In the genomic region with DNA sequence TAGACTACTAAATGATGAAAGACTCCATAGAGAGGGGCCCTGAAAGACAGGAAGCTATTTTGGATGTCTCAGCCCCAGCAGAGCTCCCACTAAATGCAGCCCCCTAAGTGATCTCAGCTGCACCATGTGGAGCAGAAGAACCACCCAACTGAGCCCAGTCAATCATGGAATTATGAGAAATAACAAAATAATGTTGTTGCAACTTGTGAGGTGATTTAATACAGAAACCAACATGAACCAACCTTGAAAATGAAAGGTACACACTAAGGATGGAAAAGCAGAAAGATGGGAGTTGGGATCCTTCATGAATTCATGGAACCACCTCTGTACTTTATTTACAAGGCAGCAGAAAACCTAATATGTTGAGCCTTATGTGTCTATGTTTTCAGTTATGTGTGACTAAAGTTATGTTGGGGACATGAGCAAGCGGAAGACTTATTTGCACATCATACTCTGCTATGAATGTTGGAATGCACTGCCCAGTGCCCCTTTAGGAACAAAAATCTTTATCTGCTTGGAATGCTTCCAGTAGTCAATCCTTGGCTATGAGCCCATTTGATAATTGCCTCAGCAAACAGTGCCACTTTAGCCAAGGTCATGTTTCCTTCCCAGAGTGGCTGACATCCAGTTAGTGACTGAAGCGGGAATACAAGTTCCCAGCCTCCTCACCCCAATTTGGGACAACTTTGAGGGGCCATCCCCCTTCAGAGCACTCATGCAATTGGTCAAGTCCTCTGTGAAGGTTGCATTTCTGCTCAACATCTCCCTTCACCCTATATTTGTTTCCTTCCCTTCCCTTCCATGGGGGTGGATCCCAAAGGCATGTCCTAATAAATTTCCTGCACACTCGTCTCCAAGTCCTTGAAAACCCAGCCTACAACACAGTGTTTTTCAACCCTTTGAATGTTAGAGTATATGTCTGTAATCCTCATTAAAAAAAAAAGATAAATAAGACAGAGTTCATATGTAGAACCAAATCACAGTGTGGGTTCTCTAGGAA, we compare ENCODE assay signal across 1 cellular context.
TF ChIP-seq lines count a peak whose summit lies in the region.

No MANE protein-coding gene starts in this region.

TF ChIP-seq in HepG2, 621 proteins besides CTCF, POLR2A, EP300 and RAD21 (continued from another document and continues in another):
- TF ChIP-seq, protein P1, sequence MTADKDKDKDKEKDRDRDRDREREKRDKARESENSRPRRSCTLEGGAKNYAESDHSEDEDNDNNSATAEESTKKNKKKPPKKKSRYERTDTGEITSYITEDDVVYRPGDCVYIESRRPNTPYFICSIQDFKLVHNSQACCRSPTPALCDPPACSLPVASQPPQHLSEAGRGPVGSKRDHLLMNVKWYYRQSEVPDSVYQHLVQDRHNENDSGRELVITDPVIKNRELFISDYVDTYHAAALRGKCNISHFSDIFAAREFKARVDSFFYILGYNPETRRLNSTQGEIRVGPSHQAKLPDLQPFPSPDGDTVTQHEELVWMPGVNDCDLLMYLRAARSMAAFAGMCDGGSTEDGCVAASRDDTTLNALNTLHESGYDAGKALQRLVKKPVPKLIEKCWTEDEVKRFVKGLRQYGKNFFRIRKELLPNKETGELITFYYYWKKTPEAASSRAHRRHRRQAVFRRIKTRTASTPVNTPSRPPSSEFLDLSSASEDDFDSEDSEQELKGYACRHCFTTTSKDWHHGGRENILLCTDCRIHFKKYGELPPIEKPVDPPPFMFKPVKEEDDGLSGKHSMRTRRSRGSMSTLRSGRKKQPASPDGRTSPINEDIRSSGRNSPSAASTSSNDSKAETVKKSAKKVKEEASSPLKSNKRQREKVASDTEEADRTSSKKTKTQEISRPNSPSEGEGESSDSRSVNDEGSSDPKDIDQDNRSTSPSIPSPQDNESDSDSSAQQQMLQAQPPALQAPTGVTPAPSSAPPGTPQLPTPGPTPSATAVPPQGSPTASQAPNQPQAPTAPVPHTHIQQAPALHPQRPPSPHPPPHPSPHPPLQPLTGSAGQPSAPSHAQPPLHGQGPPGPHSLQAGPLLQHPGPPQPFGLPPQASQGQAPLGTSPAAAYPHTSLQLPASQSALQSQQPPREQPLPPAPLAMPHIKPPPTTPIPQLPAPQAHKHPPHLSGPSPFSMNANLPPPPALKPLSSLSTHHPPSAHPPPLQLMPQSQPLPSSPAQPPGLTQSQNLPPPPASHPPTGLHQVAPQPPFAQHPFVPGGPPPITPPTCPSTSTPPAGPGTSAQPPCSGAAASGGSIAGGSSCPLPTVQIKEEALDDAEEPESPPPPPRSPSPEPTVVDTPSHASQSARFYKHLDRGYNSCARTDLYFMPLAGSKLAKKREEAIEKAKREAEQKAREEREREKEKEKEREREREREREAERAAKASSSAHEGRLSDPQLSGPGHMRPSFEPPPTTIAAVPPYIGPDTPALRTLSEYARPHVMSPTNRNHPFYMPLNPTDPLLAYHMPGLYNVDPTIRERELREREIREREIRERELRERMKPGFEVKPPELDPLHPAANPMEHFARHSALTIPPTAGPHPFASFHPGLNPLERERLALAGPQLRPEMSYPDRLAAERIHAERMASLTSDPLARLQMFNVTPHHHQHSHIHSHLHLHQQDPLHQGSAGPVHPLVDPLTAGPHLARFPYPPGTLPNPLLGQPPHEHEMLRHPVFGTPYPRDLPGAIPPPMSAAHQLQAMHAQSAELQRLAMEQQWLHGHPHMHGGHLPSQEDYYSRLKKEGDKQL (CRISPR knock-in tag; IDR thresholded peaks at IDR 0.05; ENCODE audit: low read depth), result peak; percentile 84
- TF ChIP-seq, protein P2, sequence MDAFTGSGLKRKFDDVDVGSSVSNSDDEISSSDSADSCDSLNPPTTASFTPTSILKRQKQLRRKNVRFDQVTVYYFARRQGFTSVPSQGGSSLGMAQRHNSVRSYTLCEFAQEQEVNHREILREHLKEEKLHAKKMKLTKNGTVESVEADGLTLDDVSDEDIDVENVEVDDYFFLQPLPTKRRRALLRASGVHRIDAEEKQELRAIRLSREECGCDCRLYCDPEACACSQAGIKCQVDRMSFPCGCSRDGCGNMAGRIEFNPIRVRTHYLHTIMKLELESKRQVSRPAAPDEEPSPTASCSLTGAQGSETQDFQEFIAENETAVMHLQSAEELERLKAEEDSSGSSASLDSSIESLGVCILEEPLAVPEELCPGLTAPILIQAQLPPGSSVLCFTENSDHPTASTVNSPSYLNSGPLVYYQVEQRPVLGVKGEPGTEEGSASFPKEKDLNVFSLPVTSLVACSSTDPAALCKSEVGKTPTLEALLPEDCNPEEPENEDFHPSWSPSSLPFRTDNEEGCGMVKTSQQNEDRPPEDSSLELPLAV (CRISPR knock-in tag; conservative IDR thresholded peaks at IDR 0.05; ENCODE audit: low read depth), result no peak
- no peak for TF ChIP-seq TBP (CRISPR knock-in tag; IDR thresholded peaks at IDR 0.05)
- peak; percentile 47; the same call in 1 of the 2 replicates for TF ChIP-seq NFYB (CRISPR knock-in tag; IDR thresholded peaks at IDR 0.05)
- TF ChIP-seq SUZ12 (IDR thresholded peaks at IDR 0.05; ENCODE audit: low read depth, low read length), result no peak
- TF ChIP-seq, protein P3, sequence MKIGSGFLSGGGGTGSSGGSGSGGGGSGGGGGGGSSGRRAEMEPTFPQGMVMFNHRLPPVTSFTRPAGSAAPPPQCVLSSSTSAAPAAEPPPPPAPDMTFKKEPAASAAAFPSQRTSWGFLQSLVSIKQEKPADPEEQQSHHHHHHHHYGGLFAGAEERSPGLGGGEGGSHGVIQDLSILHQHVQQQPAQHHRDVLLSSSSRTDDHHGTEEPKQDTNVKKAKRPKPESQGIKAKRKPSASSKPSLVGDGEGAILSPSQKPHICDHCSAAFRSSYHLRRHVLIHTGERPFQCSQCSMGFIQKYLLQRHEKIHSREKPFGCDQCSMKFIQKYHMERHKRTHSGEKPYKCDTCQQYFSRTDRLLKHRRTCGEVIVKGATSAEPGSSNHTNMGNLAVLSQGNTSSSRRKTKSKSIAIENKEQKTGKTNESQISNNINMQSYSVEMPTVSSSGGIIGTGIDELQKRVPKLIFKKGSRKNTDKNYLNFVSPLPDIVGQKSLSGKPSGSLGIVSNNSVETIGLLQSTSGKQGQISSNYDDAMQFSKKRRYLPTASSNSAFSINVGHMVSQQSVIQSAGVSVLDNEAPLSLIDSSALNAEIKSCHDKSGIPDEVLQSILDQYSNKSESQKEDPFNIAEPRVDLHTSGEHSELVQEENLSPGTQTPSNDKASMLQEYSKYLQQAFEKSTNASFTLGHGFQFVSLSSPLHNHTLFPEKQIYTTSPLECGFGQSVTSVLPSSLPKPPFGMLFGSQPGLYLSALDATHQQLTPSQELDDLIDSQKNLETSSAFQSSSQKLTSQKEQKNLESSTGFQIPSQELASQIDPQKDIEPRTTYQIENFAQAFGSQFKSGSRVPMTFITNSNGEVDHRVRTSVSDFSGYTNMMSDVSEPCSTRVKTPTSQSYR (CRISPR knock-in tag; IDR thresholded peaks at IDR 0.05; ENCODE audit: borderline replicate concordance), result peak; percentile 85; the same call in 1 of the 2 replicates
- TF ChIP-seq ZNF703 (CRISPR knock-in tag; IDR thresholded peaks at IDR 0.05; ENCODE audit: borderline replicate concordance), result no peak; the same call in 1 of the 2 replicates
- TF ChIP-seq FOXK2 (IDR thresholded peaks at IDR 0.05), result peak; percentile 57; the same call in 1 of the 2 replicates
- TF ChIP-seq, protein P4, sequence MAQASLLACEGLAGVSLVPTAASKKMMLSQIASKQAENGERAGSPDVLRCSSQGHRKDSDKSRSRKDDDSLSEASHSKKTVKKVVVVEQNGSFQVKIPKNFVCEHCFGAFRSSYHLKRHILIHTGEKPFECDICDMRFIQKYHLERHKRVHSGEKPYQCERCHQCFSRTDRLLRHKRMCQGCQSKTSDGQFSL (CRISPR knock-in tag; IDR thresholded peaks at IDR 0.05), result no peak
- peak; percentile 96; the same call in 1 of the 2 replicates for TF ChIP-seq NCOR1 (IDR thresholded peaks at IDR 0.05; ENCODE audit: borderline replicate concordance, low read length)
- TF ChIP-seq ZNF446 (CRISPR knock-in tag; IDR thresholded peaks at IDR 0.05), result no peak
- no peak for TF ChIP-seq ZBTB1 (CRISPR knock-in tag; IDR thresholded peaks at IDR 0.05; ENCODE audit: borderline replicate concordance)
- TF ChIP-seq PHF21A (CRISPR knock-in tag; IDR thresholded peaks at IDR 0.05), result peak; percentile 95
- TF ChIP-seq ZFP36L2 (CRISPR knock-in tag; IDR thresholded peaks at IDR 0.05), result no peak
- TF ChIP-seq MLXIP (CRISPR knock-in tag; IDR thresholded peaks at IDR 0.05; ENCODE audit: borderline replicate concordance), result 0 out of 2 replicates have a peak, but pooled peaks have one; percentile 19
- TF ChIP-seq SP5 (CRISPR knock-in tag; IDR thresholded peaks at IDR 0.05; ENCODE audit: borderline replicate concordance, low read depth), result peak; percentile 93
- TF ChIP-seq MTF1 (CRISPR knock-in tag; IDR thresholded peaks at IDR 0.05), result no peak
- TF ChIP-seq MBNL3 (CRISPR knock-in tag; conservative IDR thresholded peaks at IDR 0.05), result no peak
- TF ChIP-seq PTBP1 (IDR thresholded peaks at IDR 0.05; ENCODE audit: low read depth, low read length, poor library complexity, severe bottlenecking), result no peak
- TF ChIP-seq ZNF121 (CRISPR knock-in tag; IDR thresholded peaks at IDR 0.05), result no peak
- TF ChIP-seq TCF7 (IDR thresholded peaks at IDR 0.05; ENCODE audit: low read depth), result peak; percentile 90
- TF ChIP-seq MED13 (CRISPR knock-in tag; IDR thresholded peaks at IDR 0.05), result peak; percentile 98
- no peak for TF ChIP-seq FOSL1 (CRISPR knock-in tag; IDR thresholded peaks at IDR 0.05; ENCODE audit: borderline replicate concordance)
- peak; percentile 85; the same call in 1 of the 2 replicates for TF ChIP-seq ZFP1 (CRISPR knock-in tag; IDR thresholded peaks at IDR 0.05)
- no peak for TF ChIP-seq ZNF138 (CRISPR knock-in tag; IDR thresholded peaks at IDR 0.05; ENCODE audit: low read depth)
- peak; percentile 96 for TF ChIP-seq SOX5 (CRISPR knock-in tag; IDR thresholded peaks at IDR 0.05; ENCODE audit: borderline replicate concordance)
- TF ChIP-seq ZSCAN31 (CRISPR knock-in tag; IDR thresholded peaks at IDR 0.05; ENCODE audit: low read depth), result 0 out of 2 replicates have a peak, but pooled peaks have one; percentile 70
- peak; percentile 70 for TF ChIP-seq ZNF652 (CRISPR knock-in tag; IDR thresholded peaks at IDR 0.05; ENCODE audit: borderline replicate concordance, low read depth)
- TF ChIP-seq ARID4A (CRISPR knock-in tag; IDR thresholded peaks at IDR 0.05; ENCODE audit: borderline replicate concordance), result peak; percentile 42; the same call in 1 of the 2 replicates
- TF ChIP-seq HDAC2 (CRISPR knock-in tag; IDR thresholded peaks at IDR 0.05), result peak; percentile 98
- TF ChIP-seq ZC3H4 (CRISPR knock-in tag; IDR thresholded peaks at IDR 0.05; ENCODE audit: borderline replicate concordance), result no peak; the same call in 1 of the 2 replicates
- TF ChIP-seq KAT2B (IDR thresholded peaks at IDR 0.05; ENCODE audit: borderline replicate concordance, low read depth, low read length), result peak; percentile 70; the same call in 1 of the 2 replicates
- TF ChIP-seq ZNF546 (CRISPR knock-in tag; conservative IDR thresholded peaks at IDR 0.05), result no peak
- no peak for TF ChIP-seq ZNF775 (CRISPR knock-in tag; IDR thresholded peaks at IDR 0.05; ENCODE audit: borderline replicate concordance)
- no peak for TF ChIP-seq ZNF484 (CRISPR knock-in tag; IDR thresholded peaks at IDR 0.05; ENCODE audit: borderline replicate concordance, low read depth)
- TF ChIP-seq FOXM1 (CRISPR knock-in tag; IDR thresholded peaks at IDR 0.05), result no peak
